ENCODE assay signal across 17 cellular contexts in the genomic region with DNA sequence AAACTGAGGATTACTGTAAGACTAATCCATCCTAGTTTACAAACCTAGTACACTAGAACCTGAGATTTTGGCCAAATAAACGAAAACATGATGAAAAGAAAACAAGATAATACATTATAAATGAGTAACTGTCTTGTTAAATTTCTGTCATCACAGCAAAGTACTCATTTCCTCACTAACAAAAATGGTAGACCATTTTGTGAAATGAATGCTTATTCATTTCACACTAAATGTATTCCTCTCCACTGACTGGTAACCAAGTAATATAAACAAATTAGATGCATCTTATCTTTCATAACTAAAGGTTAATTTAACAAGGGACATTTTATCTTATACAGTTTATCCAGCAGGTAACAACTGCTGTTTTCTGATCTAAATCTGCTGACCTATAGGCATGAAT.
A peak's percentile ranks its signal among the peaks of the same experiment; 100 is the strongest.
DNase-seq lines count a peak whose midpoint lies in the region; ATAC-seq, FAIRE-seq and TF ChIP-seq lines count a peak whose summit lies in the region.
"Had no signal": no experiment of that assay in that cellular context is flagged by ENCODE, and none has a peak within 500 bp of the region (broad histone marks: within the 10 kb centered on the region; RNA-seq: fewer than 3 reads in every experiment).

No MANE protein-coding gene starts in this region.

- H3K9ac ChIP-seq in MM.1S (ENCODE audit: low read length) (no peak overlapping the region), mesenchymal stem cell (ENCODE audit: low read length) (no peak overlapping the region)
- H3K9ac ChIP-seq: BLaER1 treated with 17β-estradiol and CSF1 and Interleukin-3, amounts not matched to agents 10 nM and 100 nM had no signal

- no peaks in the 10 kb centered on the region for H3K9me2 ChIP-seq in MM.1S (replicated peaks; ENCODE audit: insufficient read depth, low read length)

- no peak overlapping the region for H2BK5ac ChIP-seq in mesenchymal stem cell (ENCODE audit: low read depth, low read length, poor library complexity, severe bottlenecking)

- H3K23ac ChIP-seq in mesenchymal stem cell (ENCODE audit: low read length in 2 of 2) = no peak overlapping the region

- no peaks in the 10 kb centered on the region for H4K20me1 ChIP-seq in MM.1S (ENCODE audit: insufficient read depth, low read length)
- H4K20me1 ChIP-seq: BLaER1 treated with 17β-estradiol and CSF1 and Interleukin-3, amounts not matched to agents 10 nM and 100 nM had no signal

- ATAC-seq in GM18868 (IDR thresholded peaks at IDR 0.05; ENCODE audit: unreplicated experiment) (peak; percentile 43), GM21381 (IDR thresholded peaks at IDR 0.05; ENCODE audit: unreplicated experiment) (peak; percentile 24), HG02943 (IDR thresholded peaks at IDR 0.05; ENCODE audit: low read depth, unreplicated experiment) (peak; percentile 26), HG02763 (IDR thresholded peaks at IDR 0.05; ENCODE audit: unreplicated experiment) (no peak)

- H3K4ac ChIP-seq in mesenchymal stem cell (ENCODE audit: low read depth in 1 of 2, low read length in 2 of 2) = no peak overlapping the region

- peaks cover 5% of the 10 kb centered on the region; the same call in 1 of the 2 replicates for H3K4me1 ChIP-seq in MM.1S (ENCODE audit: low read length)
- no peaks in the 10 kb centered on the region for H3K4me1 ChIP-seq in mesenchymal stem cell (ENCODE audit: control insufficient read depth, insufficient read depth, low read depth, low read length)
- H3K4me1 ChIP-seq: BLaER1 treated with 17β-estradiol and CSF1 and Interleukin-3, amounts not matched to agents 10 nM and 100 nM; right lobe of liver; testis had no signal

- DNase-seq in MM.1S (no peak), HUDEP-2 (lab: John Stamatoyannopoulos, UW; ENCODE audit: unreplicated experiment in 76 of 76) (no peak), mesenchymal stem cell (no peak), frontal cortex (ENCODE audit: low spot score in 2 of 2) (no peak)
- DNase-seq: activated CD4-positive, alpha-beta T cell treated with anti-CD3 and anti-CD28 coated beads for 4 hours; activated naive CD4-positive, alpha-beta T cell treated with Interleukin-2 at 50 U/mL for 16 hours; EL; Karpas-422; NCI-H2081 treated with DMSO at 0.1 percent for 48 hours; right lobe of liver; testis had no signal

- no peak overlapping the region for H3K14ac ChIP-seq in mesenchymal stem cell (ENCODE audit: low read length in 2 of 2)

- no peak overlapping the region for H2AFZ ChIP-seq in MM.1S (ENCODE audit: low read length)
- H2AFZ ChIP-seq in mesenchymal stem cell (ENCODE audit: low read depth, low read length) = no peak overlapping the region

- peaks cover 6% of the 10 kb centered on the region for H3K79me1 ChIP-seq in mesenchymal stem cell (replicated peaks; ENCODE audit: low read length, poor library complexity, severe bottlenecking)

- H2AK5ac ChIP-seq in mesenchymal stem cell (ENCODE audit: low read length, severe bottlenecking) = no peak overlapping the region

- H3K27ac ChIP-seq in MM.1S (ENCODE audit: low read length) (no peak overlapping the region), mesenchymal stem cell (ENCODE audit: low read length, poor library complexity, severe bottlenecking) (no peak overlapping the region)
- H3K27ac ChIP-seq: BLaER1 treated with 17β-estradiol and CSF1 and Interleukin-3, amounts not matched to agents 10 nM and 100 nM; cardiac muscle cell; right lobe of liver; testis had no signal

- no peak for FAIRE-seq in frontal cortex (lab: Jason Lieb, UNC)

- H3K9me3 ChIP-seq in MM.1S (replicated peaks; ENCODE audit: insufficient read depth, low read length) (no peaks in the 10 kb centered on the region), mesenchymal stem cell (ENCODE audit: control insufficient read depth, low read length) (no peaks in the 10 kb centered on the region)
- H3K9me3 ChIP-seq: BLaER1 treated with 17β-estradiol and CSF1 and Interleukin-3, amounts not matched to agents 10 nM and 100 nM; right lobe of liver; testis had no signal

- no peak overlapping the region for H4K91ac ChIP-seq in mesenchymal stem cell (ENCODE audit: low read length)

- H3K4me2 ChIP-seq in MM.1S (ENCODE audit: low read depth, low read length) = 0 out of 2 replicates have a peak overlapping the region, but pooled peaks have one; percentile 16
- H3K4me2 ChIP-seq in mesenchymal stem cell (ENCODE audit: low read length, poor library complexity, severe bottlenecking) = no peak overlapping the region
- H3K4me2 ChIP-seq: BLaER1 treated with 17β-estradiol and CSF1 and Interleukin-3, amounts not matched to agents 10 nM and 100 nM had no signal

- H3K36me3 ChIP-seq in MM.1S (replicated peaks; ENCODE audit: insufficient read depth, low read length) (no peaks in the 10 kb centered on the region), mesenchymal stem cell (ENCODE audit: control insufficient read depth in 1 of 2, insufficient read depth in 2 of 2, low read depth in 1 of 2, low read length in 2 of 2) (peaks cover 10 to 94% of the 10 kb centered on the region in 2 experiments)

- 0 out of 2 replicates have a peak, but pooled peaks cover 3% of the 10 kb centered on the region for H3F3A ChIP-seq in MM.1S (ENCODE audit: insufficient read depth, low read length)

- no peak overlapping the region for H4K8ac ChIP-seq in mesenchymal stem cell (ENCODE audit: low read length)

- H2BK15ac ChIP-seq in mesenchymal stem cell (ENCODE audit: low read depth, poor library complexity, severe bottlenecking) = no peak overlapping the region

- H3K27me3 ChIP-seq in MM.1S (replicated peaks; ENCODE audit: insufficient read depth, low read length) (no peaks in the 10 kb centered on the region), mesenchymal stem cell (ENCODE audit: control insufficient read depth in 1 of 2, insufficient read depth in 1 of 2, low read length in 2 of 2) (no peaks in the 10 kb centered on the region)
- H3K27me3 ChIP-seq: BLaER1 treated with 17β-estradiol and CSF1 and Interleukin-3, amounts not matched to agents 10 nM and 100 nM; cardiac muscle cell; right lobe of liver; testis had no signal

- TF ChIP-seq CTCF in MM.1S (IDR thresholded peaks at IDR 0.05; ENCODE audit: low read length) = no peak

- no peak overlapping the region for H3K18ac ChIP-seq in mesenchymal stem cell (ENCODE audit: low read depth in 1 of 2, low read length in 2 of 2)

- no peaks in the 10 kb centered on the region for H3K79me2 ChIP-seq in MM.1S (ENCODE audit: low read length)

- WGBS in mesenchymal stem cell = no CpG with 5 or more reads among the region's 1 CpG

- H2BK12ac ChIP-seq in mesenchymal stem cell (ENCODE audit: low read length in 2 of 2) = no peak overlapping the region

- H3K4me3 ChIP-seq in MM.1S (ENCODE audit: low read length) (no peak overlapping the region), mesenchymal stem cell (ENCODE audit: insufficient read depth in 1 of 2, low read depth in 1 of 2, low read length in 2 of 2) (no peak overlapping the region)
- H3K4me3 ChIP-seq: BLaER1 treated with 17β-estradiol and CSF1 and Interleukin-3, amounts not matched to agents 10 nM and 100 nM; cardiac muscle cell; right lobe of liver; testis had no signal

- H2BK120ac ChIP-seq in mesenchymal stem cell (ENCODE audit: low read depth, low read length) = no peak overlapping the region
